ENCODE assay signal across 8 cellular contexts in the genomic region with DNA sequence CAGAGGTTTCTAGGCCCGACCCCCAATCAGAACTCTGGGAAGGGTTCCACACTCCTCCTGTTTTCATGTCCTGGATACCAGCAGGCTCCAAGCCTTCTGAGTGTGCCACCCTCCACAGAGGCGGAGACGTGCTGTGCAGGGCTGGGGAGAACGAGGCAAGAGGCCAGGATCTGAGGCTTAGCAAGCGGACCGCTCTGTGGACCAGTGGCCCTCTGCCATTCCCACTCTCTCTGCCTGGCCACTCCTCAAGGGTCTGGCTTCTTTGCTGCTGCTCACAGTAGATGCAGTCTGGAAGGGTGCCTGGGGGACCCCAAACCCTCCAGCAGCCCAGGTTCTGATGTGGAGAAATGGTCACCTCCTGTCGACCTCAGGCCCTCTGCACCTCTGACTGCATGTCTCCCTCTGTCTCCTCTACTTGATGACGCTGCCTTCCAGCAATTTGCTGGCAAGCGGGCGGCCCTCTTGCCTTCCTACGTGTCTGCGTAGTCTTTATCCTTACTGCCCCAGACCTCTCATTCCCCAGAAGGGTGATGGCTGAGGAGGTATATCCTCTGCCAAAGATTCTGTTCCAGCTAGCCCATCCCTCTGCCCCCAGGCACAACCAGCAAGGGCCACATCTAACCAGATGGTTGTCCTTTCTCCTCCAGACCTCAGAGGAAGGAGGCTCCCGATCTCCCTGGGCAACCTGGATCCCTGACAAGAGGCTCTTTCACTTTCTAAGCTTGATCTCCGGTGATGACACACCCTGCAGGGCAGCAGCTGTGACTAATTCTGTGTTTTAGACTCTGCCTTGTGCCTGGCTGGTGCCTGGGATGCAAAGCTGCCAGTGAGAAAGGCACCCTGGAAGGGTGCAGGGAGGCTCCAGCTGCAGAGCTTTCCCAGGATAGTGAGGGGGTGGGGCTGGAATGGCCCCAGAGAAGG.
DNase-seq lines count a peak whose midpoint lies in the region; ATAC-seq and TF ChIP-seq lines count a peak whose summit lies in the region.

No MANE protein-coding gene starts in this region.

- no peak for TF ChIP-seq POLR2A in GM18505 (IDR thresholded peaks at IDR 0.05; ENCODE audit: borderline replicate concordance, extremely low read depth, insufficient read depth, insufficient read length)

- no peaks in the 10 kb centered on the region for H3K9me3 ChIP-seq in lower lobe of right lung

- H3K4me1 ChIP-seq in lower lobe of right lung: no peaks in the 10 kb centered on the region

- TF ChIP-seq CTCF in brain (conservative IDR thresholded peaks at IDR 0.05): no peak
- TF ChIP-seq CTCF in lower lobe of right lung (IDR thresholded peaks at IDR 0.05): no peak

- peaks cover 4% of the 10 kb centered on the region for H3K27me3 Mint-ChIP-seq in brain

- no peaks in the 10 kb centered on the region for H3K9me3 Mint-ChIP-seq in brain

- H3K27ac ChIP-seq in lower lobe of right lung: no peak overlapping the region

- DNase-seq in EH (ENCODE audit: low read depth) (peak; percentile 96), NCI-H1694 (lab: John Stamatoyannopoulos, UW) (peak; percentile 49), lower lobe of right lung (no peak)

- no peak overlapping the region for H3K4me3 ChIP-seq in lower lobe of right lung

- no peaks in the 10 kb centered on the region for H3K27me3 ChIP-seq in lower lobe of right lung (ENCODE audit: low read depth)

- intact Hi-C loops in lower lobe of right lung (cut with DNase I): no loop called here

- ATAC-seq in lower lobe of right lung: peak; percentile 39
- ATAC-seq in GM18867 (IDR thresholded peaks at IDR 0.05; ENCODE audit: unreplicated experiment): no peak
- no peak for ATAC-seq in HG02610 (IDR thresholded peaks at IDR 0.05; ENCODE audit: unreplicated experiment)
- ATAC-seq in GM21528 (IDR thresholded peaks at IDR 0.05; ENCODE audit: low FRiP score, unreplicated experiment): no peak
- no peak for ATAC-seq in GM18505 (IDR thresholded peaks at IDR 0.05; ENCODE audit: unreplicated experiment)

- H3K4me3 Mint-ChIP-seq in brain: peak overlapping the region in 4 of 5 experiments; percentile 2 to 72 (median 13)

- no peaks in the 10 kb centered on the region for H3K36me3 ChIP-seq in lower lobe of right lung

- H3K4me1 Mint-ChIP-seq in brain: peaks cover 58% of the 10 kb centered on the region

- peak overlapping the region; percentile 80 to 94 (median 89) for H3K27ac Mint-ChIP-seq in brain

- peaks cover 15% of the 10 kb centered on the region for H3K36me3 Mint-ChIP-seq in brain

Comparison
In these comparisons a context has a peak if more than half of its experiments do, and no peak if none do; other contexts are left out.
1. ATAC-seq: peak in lower lobe of right lung (2 of 2); none in GM18867 (single experiment), HG02610 (single experiment), GM21528 (single experiment) and GM18505 (single experiment).